ENCODE assay signal across 15 cellular contexts in the genomic region with DNA sequence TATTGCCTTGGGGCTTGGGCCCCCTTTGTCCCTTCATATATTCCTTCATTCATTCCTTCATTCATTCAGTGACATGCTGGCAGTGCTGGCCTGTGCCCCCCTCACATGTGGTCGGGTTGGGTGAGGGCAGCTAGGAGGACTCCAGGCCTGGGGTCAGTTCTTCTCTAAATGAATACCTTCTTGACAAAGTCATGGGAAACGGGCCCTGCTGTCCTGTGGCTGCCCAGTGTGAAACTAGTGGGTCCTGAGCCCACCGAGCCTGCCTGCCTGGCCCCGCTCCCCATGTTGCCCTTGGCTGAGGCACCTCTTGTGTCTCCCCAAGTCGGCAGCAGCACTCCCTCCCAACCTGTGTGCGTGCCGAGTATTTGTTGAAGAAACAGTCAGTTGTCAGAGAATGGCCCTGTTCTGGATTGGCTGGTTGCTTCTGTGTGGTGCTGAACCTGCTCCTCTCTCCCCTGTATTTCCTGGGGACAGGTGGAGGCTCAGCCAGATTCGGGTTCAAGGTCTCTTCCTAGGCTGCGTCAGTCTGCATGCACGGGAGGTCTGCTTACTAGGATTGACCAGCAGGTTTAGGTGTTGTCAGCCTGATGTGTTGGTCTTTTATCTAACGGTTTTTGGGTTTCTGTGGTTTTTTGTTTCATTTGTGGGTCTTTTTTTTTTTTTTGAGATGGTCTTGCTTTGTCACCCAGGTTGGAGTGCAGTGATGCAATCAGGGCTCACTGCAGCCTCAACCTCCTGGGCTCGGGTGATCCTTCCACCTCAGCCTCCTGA. TPM values are rescaled to one million over a fixed set of nuclear protein-coding genes. Genes with fewer than 3 reads are reported as not detected.
DNase-seq lines count a peak whose midpoint lies in the region; ATAC-seq and TF ChIP-seq lines count a peak whose summit lies in the region.
"Had no signal": no experiment of that assay in that cellular context is flagged by ENCODE, and none has a peak within 500 bp of the region (broad histone marks: within the 10 kb centered on the region; RNA-seq: fewer than 3 reads in every experiment).

No MANE protein-coding gene starts in this region.

- peaks cover 43% of the 10 kb centered on the region for H3K4me1 Mint-ChIP-seq in activated CD4-positive, alpha-beta T cell treated with anti-CD3 and anti-CD28 coated beads, Interleukin-2, amount 10 ng/mL, durations not matched to agents 24 days and 14 days
- peaks cover 16% of the 10 kb centered on the region for H3K4me1 Mint-ChIP-seq in activated T-helper 17 cell treated with anti-CD3 and anti-CD28 coated beads, Interleukin-2, amount 50 U/mL, for 72 hours
- H3K4me1 Mint-ChIP-seq in nephron progenitor cell: peaks cover 28% of the 10 kb centered on the region

- WGBS in spleen, 5 donors: 41 to 65% (median 53%) methylated on average over 6 to 12 of the region's 12 CpGs

- peak; percentile 72 for DNase-seq in activated CD4-positive, alpha-beta T cell treated with anti-CD3 and anti-CD28 coated beads, Interleukin-2, amount 10 ng/mL, durations not matched to agents 24 days and 14 days
- DNase-seq in activated CD4-positive, alpha-beta T cell treated with anti-CD3 and anti-CD28 coated beads, Interleukin-2, amount 50 U/mL, for 1 hour: no peak
- DNase-seq in HL-60 (ENCODE audit: low read depth in 1 of 2, low spot score in 1 of 2): peak in 1 of 2 experiments; percentile 65
- no peak for DNase-seq in nephron progenitor cell
- DNase-seq in lower lobe of right lung: no peak
- no peak for DNase-seq in spleen
- DNase-seq in NOMO-1 treated with dmso at 0.1 percent for 144 hours (lab: John Stamatoyannopoulos, UW; ENCODE audit: unreplicated experiment): no peak
- DNase-seq: activated gamma-delta T cell treated with Interleukin-2 at 50 U/mL for 16 hours, colonic mucosa, kidney glomerular epithelial cell, NCI-H446, upper lobe of left lung had no signal

- H3K9me3 Mint-ChIP-seq in activated CD4-positive, alpha-beta T cell treated with anti-CD3 and anti-CD28 coated beads, Interleukin-2, amount 10 ng/mL, durations not matched to agents 24 days and 14 days: no peaks in the 10 kb centered on the region
- no peaks in the 10 kb centered on the region for H3K9me3 Mint-ChIP-seq in activated T-helper 17 cell treated with anti-CD3 and anti-CD28 coated beads, Interleukin-2, amount 50 U/mL, for 72 hours
- no peaks in the 10 kb centered on the region for H3K9me3 Mint-ChIP-seq in nephron progenitor cell
- H3K9me3 Mint-ChIP-seq: nephron had no signal

- H3K36me3 ChIP-seq in lower lobe of right lung: peaks cover 50% of the 10 kb centered on the region
- peaks cover 0 to 50% (median 46%) of the 10 kb centered on the region in 6 donors for H3K36me3 ChIP-seq in spleen
- H3K36me3 ChIP-seq: colonic mucosa had no signal

- H3K4me3 ChIP-seq in HL-60 (replicated peaks; ENCODE audit: insufficient read depth, low read length) (no peak overlapping the region), lower lobe of right lung (no peak overlapping the region), spleen (no peak overlapping the region)
- H3K4me3 ChIP-seq: colonic mucosa, smooth muscle cell, upper lobe of left lung had no signal

- TF ChIP-seq CTCF in HL-60 (IDR thresholded peaks at IDR 0.05; ENCODE audit: insufficient read depth, low read length): no peak
- no peak for TF ChIP-seq CTCF in nephron progenitor cell (IDR thresholded peaks at IDR 0.05)
- TF ChIP-seq CTCF in lower lobe of right lung (IDR thresholded peaks at IDR 0.05): no peak
- no peak for TF ChIP-seq CTCF in spleen (IDR thresholded peaks at IDR 0.05 in 8 of 11, conservative IDR thresholded peaks at IDR 0.05 in 3 of 11)

- H3K4me1 ChIP-seq in lower lobe of right lung (peaks cover 4% of the 10 kb centered on the region), spleen (peaks cover 0 to 44% (median 16%) of the 10 kb centered on the region in 6 donors)
- H3K4me1 ChIP-seq: colonic mucosa had no signal

- ATAC-seq in activated T-helper 17 cell treated with anti-CD3 and anti-CD28 coated beads, Interleukin-2, amount 50 U/mL, for 72 hours (replicated peaks): peak; percentile 38
- ATAC-seq in lower lobe of right lung: no peak

- H3K27me3 Mint-ChIP-seq in activated CD4-positive, alpha-beta T cell treated with anti-CD3 and anti-CD28 coated beads, Interleukin-2, amount 10 ng/mL, durations not matched to agents 24 days and 14 days: no peaks in the 10 kb centered on the region
- H3K27me3 Mint-ChIP-seq in activated T-helper 17 cell treated with anti-CD3 and anti-CD28 coated beads, Interleukin-2, amount 50 U/mL, for 72 hours: no peaks in the 10 kb centered on the region
- no peaks in the 10 kb centered on the region for H3K27me3 Mint-ChIP-seq in nephron progenitor cell (ENCODE audit: low read depth, poor library complexity)

- no peak for TF ChIP-seq POLR2A in spleen (IDR thresholded peaks at IDR 0.05)

- H3K36me3 Mint-ChIP-seq in activated CD4-positive, alpha-beta T cell treated with anti-CD3 and anti-CD28 coated beads, Interleukin-2, amount 10 ng/mL, durations not matched to agents 24 days and 14 days (ENCODE audit: low read depth): peaks cover 24% of the 10 kb centered on the region
- H3K36me3 Mint-ChIP-seq in activated T-helper 17 cell treated with anti-CD3 and anti-CD28 coated beads, Interleukin-2, amount 50 U/mL, for 72 hours (ENCODE audit: low read depth): peaks cover 22% of the 10 kb centered on the region
- H3K36me3 Mint-ChIP-seq in nephron progenitor cell (ENCODE audit: low read depth): peaks cover 31% of the 10 kb centered on the region

- H3K27ac Mint-ChIP-seq in activated CD4-positive, alpha-beta T cell treated with anti-CD3 and anti-CD28 coated beads, Interleukin-2, amount 10 ng/mL, durations not matched to agents 24 days and 14 days: peak overlapping the region; percentile 87
- peak overlapping the region; percentile 59 for H3K27ac Mint-ChIP-seq in activated T-helper 17 cell treated with anti-CD3 and anti-CD28 coated beads, Interleukin-2, amount 50 U/mL, for 72 hours
- H3K27ac Mint-ChIP-seq in nephron progenitor cell: peak overlapping the region; percentile 85
- H3K27ac Mint-ChIP-seq: nephron had no signal

- H3K4me3 Mint-ChIP-seq in activated CD4-positive, alpha-beta T cell treated with anti-CD3 and anti-CD28 coated beads, Interleukin-2, amount 10 ng/mL, durations not matched to agents 24 days and 14 days: peak overlapping the region; percentile 24
- H3K4me3 Mint-ChIP-seq in activated T-helper 17 cell treated with anti-CD3 and anti-CD28 coated beads, Interleukin-2, amount 50 U/mL, for 72 hours: no peak overlapping the region
- H3K4me3 Mint-ChIP-seq in nephron progenitor cell: no peak overlapping the region
- H3K4me3 Mint-ChIP-seq: nephron had no signal

- H3K9me3 ChIP-seq in lower lobe of right lung: no peaks in the 10 kb centered on the region
- no peaks in the 10 kb centered on the region for H3K9me3 ChIP-seq in spleen
- H3K9me3 ChIP-seq: colonic mucosa, upper lobe of left lung had no signal

- H3K27me3 ChIP-seq in HL-60 (ENCODE audit: insufficient read depth, poor library complexity, severe bottlenecking): no peaks in the 10 kb centered on the region
- H3K27me3 ChIP-seq in lower lobe of right lung (ENCODE audit: low read depth): no peaks in the 10 kb centered on the region
- H3K27me3 ChIP-seq in spleen (replicated peaks in 1 of 7): no peaks in the 10 kb centered on the region
- H3K27me3 ChIP-seq: colonic mucosa, upper lobe of left lung had no signal

- H3K27ac ChIP-seq in HL-60 (replicated peaks) (peak overlapping the region; percentile 77), lower lobe of right lung (no peak overlapping the region), spleen (no peak overlapping the region)
- H3K27ac ChIP-seq: colonic mucosa, upper lobe of left lung had no signal

- intact Hi-C loops in activated CD4-positive, alpha-beta T cell treated with anti-CD3 and anti-CD28 coated beads, Interleukin-2, amount 10 ng/mL, durations not matched to agents 24 days and 14 days (cut with micrococcal nuclease): no loop called here
- intact Hi-C loops in lower lobe of right lung (cut with DNase I): no loop called here
- intact Hi-C loops in spleen (cut with DNase I; ENCODE audit: low total_unique reads): no loop called here

RNA-seq across cellular contexts. Expression of gene CEL, which starts 3.0 kb away (rescaled TPM):
- total RNA-seq in activated CD4-positive, alpha-beta T cell treated with anti-CD3 and anti-CD28 coated beads, Interleukin-2, amount 10 ng/mL, durations not matched to agents 24 days and 14 days: 1.8 and 2.0 TPM in 2 replicates
- 1 to 10 TPM; 1.2 to 4.2 TPM for total RNA-seq in activated T-helper 17 cell treated with anti-CD3 and anti-CD28 coated beads, Interleukin-2, amount 50 U/mL, for 72 hours
- total RNA-seq in lower lobe of right lung: 1.4 TPM
- 1 to 10 TPM in 3 of 7 donors, under 1 TPM in 2, not detected in 2; 0.58 to 5.3 (median 1.9) TPM for total RNA-seq in spleen
- under 1 TPM; 0.46 to 0.67 (median 0.55) TPM for polyA plus RNA-seq in spleen

RNA-seq across cellular contexts. Expression of gene GTF3C5, which starts 27.9 kb away (rescaled TPM):
- total RNA-seq in activated CD4-positive, alpha-beta T cell treated with anti-CD3 and anti-CD28 coated beads, Interleukin-2, amount 10 ng/mL, durations not matched to agents 24 days and 14 days: 85.4 and 92.3 TPM in 2 replicates
- total RNA-seq in activated T-helper 17 cell treated with anti-CD3 and anti-CD28 coated beads, Interleukin-2, amount 50 U/mL, for 72 hours: 100 to 1,000 TPM in 1 of 2 donors, 10 to 100 TPM in 1; 83.3 to 118 TPM
- total RNA-seq in lower lobe of right lung (44.8 TPM), spleen (10 to 100 TPM; 40.5 to 64.4 (median 47.6) TPM)
- polyA plus RNA-seq in spleen: 10 to 100 TPM; 34.9 to 52.5 (median 44.4) TPM
